Comparison of ENCODE assay signal across 8 cellular contexts in genomic region chr3:16177962-16178627, GRCh38. TPM values are rescaled to one million over a fixed set of nuclear protein-coding genes. Genes with fewer than 3 reads are reported as not detected.
A peak's percentile ranks its signal among the peaks of the same experiment; 100 is the strongest.
DNase-seq lines count a peak whose midpoint lies in the region; ATAC-seq and TF ChIP-seq lines count a peak whose summit lies in the region.

No MANE protein-coding gene starts in this region.

- DNase-seq in G401 (ENCODE audit: low spot score) (peak; percentile 85), brain microvascular endothelial cell (peak; percentile 82), iris pigment epithelial cell (ENCODE audit: low read depth) (peak; percentile 81), NCI-H345 (lab: John Stamatoyannopoulos, UW) (no peak), NCI-H1048 (lab: John Stamatoyannopoulos, UW) (no peak)
- DNase-seq in stimulated activated CD4-positive, alpha-beta T cell treated with anti-CD3 and anti-CD28 coated beads, Interleukin-1b, Interleukin-23, amount 100 ng/mL, for 24 hours (ENCODE audit: low read depth in 4 of 4, low spot score in 1 of 4) = peak; percentile 35 to 56 (median 49)

- no peaks in the 10 kb centered on the region for H3K27me3 ChIP-seq in brain microvascular endothelial cell (replicated peaks)

- H3K36me3 ChIP-seq in brain microvascular endothelial cell (replicated peaks) = no peaks in the 10 kb centered on the region

- H3K4me3 ChIP-seq in brain microvascular endothelial cell (ENCODE audit: low read depth, low read length) = peak overlapping the region; percentile 2

- in situ Hi-C loops in G401 (cut with HindIII; ENCODE audit: low sequenced_read_pairs) (no loop called here), brain microvascular endothelial cell (cut with HindIII; ENCODE audit: low pct_ligation_motif_present, low sequenced_read_pairs) (no loop called here)

- peak; percentile 82 for ATAC-seq in HG02623 (IDR thresholded peaks at IDR 0.05; ENCODE audit: unreplicated experiment)
- peak; percentile 76 for ATAC-seq in SK-N-SH treated with all-trans-retinoic acid at 6 μM for 48 hours

- H3K27ac ChIP-seq in brain microvascular endothelial cell = no peak overlapping the region

- TF ChIP-seq CTCF in brain microvascular endothelial cell (IDR thresholded peaks at IDR 0.05; ENCODE audit: low read depth, low read length, missing control alignments) = peak; percentile 99

TF ChIP-seq in SK-N-SH treated with all-trans-retinoic acid at 6 μM for 48 hours, 23 proteins besides CTCF, POLR2A, EP300 and RAD21:
- no peak for TF ChIP-seq ZFP30 (CRISPR knock-in tag; IDR thresholded peaks at IDR 0.05)
- TF ChIP-seq POU6F1 (CRISPR knock-in tag; IDR thresholded peaks at IDR 0.05; ENCODE audit: borderline replicate concordance, low read depth) = no peak
- no peak for TF ChIP-seq OSR1 (CRISPR knock-in tag; IDR thresholded peaks at IDR 0.05)
- no peak for TF ChIP-seq ESRRG (CRISPR knock-in tag; IDR thresholded peaks at IDR 0.05)
- TF ChIP-seq ZNF70 (CRISPR knock-in tag; IDR thresholded peaks at IDR 0.05) = no peak
- TF ChIP-seq CREB5 (CRISPR knock-in tag; IDR thresholded peaks at IDR 0.05; ENCODE audit: low read depth) = no peak
- no peak for TF ChIP-seq ZC3H10 (CRISPR knock-in tag; IDR thresholded peaks at IDR 0.05)
- TF ChIP-seq ISL1 (CRISPR knock-in tag; IDR thresholded peaks at IDR 0.05) = no peak
- TF ChIP-seq CSDC2 (CRISPR knock-in tag; IDR thresholded peaks at IDR 0.05) = no peak
- TF ChIP-seq BACH2 (CRISPR knock-in tag; IDR thresholded peaks at IDR 0.05; ENCODE audit: borderline replicate concordance) = no peak
- no peak for TF ChIP-seq ARNTL (CRISPR knock-in tag; IDR thresholded peaks at IDR 0.05; ENCODE audit: borderline replicate concordance, low read depth)
- TF ChIP-seq GLIS3 (CRISPR knock-in tag; IDR thresholded peaks at IDR 0.05) = no peak
- no peak for TF ChIP-seq ZNF565 (CRISPR knock-in tag; conservative IDR thresholded peaks at IDR 0.05; ENCODE audit: low read depth)
- no peak for TF ChIP-seq TOX (CRISPR knock-in tag; IDR thresholded peaks at IDR 0.05; ENCODE audit: borderline replicate concordance)
- no peak for TF ChIP-seq SNAI2 (CRISPR knock-in tag; IDR thresholded peaks at IDR 0.05)
- TF ChIP-seq TCF4 (CRISPR knock-in tag; IDR thresholded peaks at IDR 0.05; ENCODE audit: borderline replicate concordance) = no peak

RNA-seq across cellular contexts. Expression of gene GALNT15, which starts 3.6 kb away (rescaled TPM):
- total RNA-seq in G401 (2014; rRNA removed; shearing (Covaris generic)) = not detected in 2 replicates

Comparison
In these comparisons a context has a peak if more than half of its experiments do, and no peak if none do; other contexts are left out.
1. DNase-seq: peak in G401 (single experiment), brain microvascular endothelial cell (single experiment), iris pigment epithelial cell (single experiment) and stimulated activated CD4-positive, alpha-beta T cell treated with anti-CD3 and anti-CD28 coated beads, Interleukin-1b, Interleukin-23, amount 100 ng/mL, for 24 hours (4 of 4); none in NCI-H345 (single experiment) and NCI-H1048 (single experiment).